8 cellular contexts compared by ENCODE assay signal in genomic region chr1:43973981-43974442, GRCh38. TPM values are rescaled to one million over a fixed set of nuclear protein-coding genes. Genes with fewer than 3 reads are reported as not detected.
DNase-seq lines count a peak whose midpoint lies in the region; ATAC-seq and TF ChIP-seq lines count a peak whose summit lies in the region.

No MANE protein-coding gene starts in this region.

- no peak for ATAC-seq in left lung
- ATAC-seq in GM21390 (IDR thresholded peaks at IDR 0.05; ENCODE audit: unreplicated experiment), result no peak

- H3K27me3 ChIP-seq in BE2C, result no peaks in the 10 kb centered on the region
- no peaks in the 10 kb centered on the region for H3K27me3 ChIP-seq in left lung
- H3K27me3 ChIP-seq in tibial nerve, result no peaks in the 10 kb centered on the region

- TF ChIP-seq CTCF in BE2C (IDR thresholded peaks at IDR 0.05; ENCODE audit: low read depth, low read length) (no peak), HFFc6 (IDR thresholded peaks at IDR 0.05) (no peak), left lung (IDR thresholded peaks at IDR 0.05) (no peak), tibial nerve (IDR thresholded peaks at IDR 0.05) (no peak)

- H3K4me3 Mint-ChIP-seq in HFFc6, result peak overlapping the region; percentile 92

- DNase-seq in BE2C (no peak), HFFc6 (no peak), amniotic epithelial cell (ENCODE audit: low read depth) (peak; percentile 11), left lung (no peak), tibial nerve (ENCODE audit: low spot score in 2 of 2) (no peak), hippocampal formation (lab: John Stamatoyannopoulos, UW) (no peak)
- no peak for DNase-seq in activated CD4-positive, alpha-beta T cell treated with anti-CD3 and anti-CD28 coated beads for 48 hours

- H3K4me1 ChIP-seq in BE2C, result no peaks in the 10 kb centered on the region
- peaks cover 34 to 60% of the 10 kb centered on the region in 2 donors for H3K4me1 ChIP-seq in left lung
- peaks cover 3 to 65% (median 29%) of the 10 kb centered on the region in 4 donors for H3K4me1 ChIP-seq in tibial nerve

- H3K4me1 Mint-ChIP-seq in HFFc6 (ENCODE audit: low read depth), result peaks cover 52% of the 10 kb centered on the region

- H3K36me3 ChIP-seq in BE2C (peaks cover 11% of the 10 kb centered on the region), left lung (peaks cover 5 to 38% of the 10 kb centered on the region in 2 donors), tibial nerve (peaks cover 0 to 42% (median 0%) of the 10 kb centered on the region in 3 donors)

- H3K4me3 ChIP-seq in BE2C (ENCODE audit: low read depth, low read length) (peak overlapping the region; percentile 80), left lung (peak overlapping the region; percentile 87 to 98), tibial nerve (peak overlapping the region; percentile 72 to 91 (median 82))

- peaks cover 27% of the 10 kb centered on the region for H3K36me3 Mint-ChIP-seq in HFFc6 (ENCODE audit: low read depth)

- intact Hi-C loops in left lung (cut with DNase I), result no loop called here

- H3K9me3 Mint-ChIP-seq in HFFc6, result no peaks in the 10 kb centered on the region

- H3K27me3 Mint-ChIP-seq in HFFc6 (ENCODE audit: insufficient read depth), result peaks cover 4% of the 10 kb centered on the region; the same call in 1 of the 2 replicates

- no peak for TF ChIP-seq EP300 in tibial nerve (IDR thresholded peaks at IDR 0.05)

- peak overlapping the region; percentile 90 to 99 for H3K27ac ChIP-seq in left lung
- H3K27ac ChIP-seq in tibial nerve, result peak overlapping the region; percentile 66 to 95 (median 94)

- peak overlapping the region; percentile 81 for H3K27ac Mint-ChIP-seq in HFFc6

- WGBS in tibial nerve, 2 donors, result 43 to 46% methylated on average over 9 of the region's 9 CpGs

- H3K9me3 ChIP-seq in BE2C, result no peaks in the 10 kb centered on the region
- H3K9me3 ChIP-seq in left lung, result no peaks in the 10 kb centered on the region
- H3K9me3 ChIP-seq in tibial nerve, result no peaks in the 10 kb centered on the region

- no peak for TF ChIP-seq POLR2A in tibial nerve (IDR thresholded peaks at IDR 0.05)

RNA-seq across cellular contexts. Expression of gene ATP6V0B, which starts 0.7 kb away (rescaled TPM):
- 402 TPM for polyA plus RNA-seq in BE2C (2012; ENCODE audit: insufficient read depth, insufficient read length, low read depth)
- 100 to 1,000 TPM; 145 to 191 (median 155) TPM for total RNA-seq in HFFc6 (2021; fragmentation: NEBNext Ultra II Directional; extraction: Animal tissue kit (Norgen Biotek cat#: 25700))
- total RNA-seq in left lung, result 100 to 1,000 TPM; 176 to 239 TPM
- total RNA-seq in tibial nerve, result 100 to 1,000 TPM; 101 to 132 (median 113) TPM

RNA-seq across cellular contexts. Expression of gene DPH2, which starts 4.2 kb away (rescaled TPM):
- polyA plus RNA-seq in BE2C (2012; ENCODE audit: insufficient read depth, insufficient read length, low read depth), result 116 TPM
- 10 to 100 TPM; 19.1 to 22.7 (median 20.8) TPM for total RNA-seq in HFFc6 (2021; fragmentation: NEBNext Ultra II Directional; extraction: Animal tissue kit (Norgen Biotek cat#: 25700))
- 10 to 100 TPM; 13.5 to 23.4 TPM for total RNA-seq in left lung
- 10 to 100 TPM; 25.7 to 41.7 (median 31.9) TPM for total RNA-seq in tibial nerve

RNA-seq across cellular contexts. Expression of gene B4GALT2, which starts 5.0 kb away (rescaled TPM):
- 49.7 TPM for polyA plus RNA-seq in BE2C (2012; ENCODE audit: insufficient read depth, insufficient read length, low read depth)
- total RNA-seq in HFFc6 (2021; fragmentation: NEBNext Ultra II Directional; extraction: Animal tissue kit (Norgen Biotek cat#: 25700)), result 100 to 1,000 TPM in 2 of 6 experiments, 10 to 100 TPM in 4; 87.8 to 107 (median 98.8) TPM
- total RNA-seq in left lung, result 10 to 100 TPM; 39.1 to 50.1 TPM
- 10 to 100 TPM; 15.5 to 49.8 (median 21.1) TPM for total RNA-seq in tibial nerve

RNA-seq across cellular contexts. Expression of gene CCDC24, which starts 17.4 kb away (rescaled TPM):
- polyA plus RNA-seq in BE2C (2012; ENCODE audit: insufficient read depth, insufficient read length, low read depth), result 2.0 TPM
- total RNA-seq in HFFc6 (2021; fragmentation: NEBNext Ultra II Directional; extraction: Animal tissue kit (Norgen Biotek cat#: 25700)), result 1 to 10 TPM; 5.6 to 7.7 (median 6.5) TPM
- total RNA-seq in left lung, result 10 to 100 TPM in 1 of 2 donors, 1 to 10 TPM in 1; 9.9 to 13.7 TPM
- 10 to 100 TPM in 1 of 4 donors, 1 to 10 TPM in 3; 5.4 to 18.8 (median 8.9) TPM for total RNA-seq in tibial nerve

RNA-seq across cellular contexts. Expression of gene IPO13, which starts 27.3 kb away (rescaled TPM):
- 17.4 TPM for polyA plus RNA-seq in BE2C (2012; ENCODE audit: insufficient read depth, insufficient read length, low read depth)
- 10 to 100 TPM; 24.0 to 27.8 (median 25.0) TPM for total RNA-seq in HFFc6 (2021; fragmentation: NEBNext Ultra II Directional; extraction: Animal tissue kit (Norgen Biotek cat#: 25700))
- total RNA-seq in left lung, result 10 to 100 TPM; 26.8 to 33.4 TPM
- 10 to 100 TPM; 27.8 to 41.1 (median 31.2) TPM for total RNA-seq in tibial nerve
